ENCODE assay signal across 8 cellular contexts in the genomic region with DNA sequence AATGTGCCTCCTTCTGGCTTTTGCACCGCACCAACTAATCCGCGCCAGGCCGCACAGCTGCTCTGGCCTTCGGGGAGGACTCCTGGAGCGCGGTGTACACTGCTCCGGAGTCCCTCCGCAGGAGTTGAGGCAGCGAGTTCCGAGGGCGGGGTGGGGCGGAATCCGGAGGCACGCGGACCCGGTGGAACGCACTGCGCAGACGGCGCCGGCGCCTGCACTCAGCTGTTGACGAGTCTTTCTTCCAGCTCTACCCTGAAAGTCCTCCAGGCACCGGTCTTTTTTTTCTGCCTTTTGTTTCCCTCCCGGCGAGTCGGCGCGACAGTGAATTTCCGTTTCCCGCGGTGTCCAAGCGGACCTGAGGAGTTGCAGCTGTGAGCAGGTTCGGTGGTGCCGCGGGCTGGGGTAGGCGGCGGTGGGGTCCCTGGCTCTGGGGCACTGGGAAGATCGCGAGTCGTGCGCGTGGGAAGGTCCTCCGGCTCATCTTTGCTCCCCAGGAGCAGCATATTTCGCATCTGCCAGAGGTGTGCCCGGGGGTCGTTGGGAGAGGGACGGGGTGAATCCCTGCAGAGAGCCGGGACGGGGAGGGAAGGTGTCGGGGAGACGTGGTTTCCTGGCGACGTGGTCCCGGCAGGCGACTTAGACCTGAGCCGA. TPM values are rescaled to one million over a fixed set of nuclear protein-coding genes. Genes with fewer than 3 reads are reported as not detected.
DNase-seq lines count a peak whose midpoint lies in the region; ATAC-seq and TF ChIP-seq lines count a peak whose summit lies in the region.

No MANE protein-coding gene starts in this region.

- H3K36me3 ChIP-seq in CD4-positive, alpha-beta memory T cell (ENCODE audit: insufficient read depth, low read length), result no peaks in the 10 kb centered on the region
- no peaks in the 10 kb centered on the region for H3K36me3 ChIP-seq in stomach smooth muscle (ENCODE audit: control insufficient read depth in 2 of 2, insufficient read depth in 2 of 2, low read length in 2 of 2)

- intact Hi-C loops in CD4-positive, alpha-beta memory T cell (cut with micrococcal nuclease), result no loop called here

- peak overlapping the region in 1 of 7 donors; percentile 30 for H3K27ac Mint-ChIP-seq in CD4-positive, alpha-beta memory T cell
- no peak overlapping the region for H3K27ac Mint-ChIP-seq in activated T-helper 17 cell treated with anti-CD3 and anti-CD28 coated beads, Interleukin-2, amount 50 U/mL, for 72 hours
- H3K27ac Mint-ChIP-seq in nephron, result peak overlapping the region; percentile 69 to 94 (median 92)

- CTCF ChIA-PET in CD4-positive, alpha-beta memory T cell (lab: Charles Lee; ENCODE audit: partially characterized antibody), result no interaction called here

- H3K9me3 Mint-ChIP-seq in CD4-positive, alpha-beta memory T cell, result no peaks in the 10 kb centered on the region
- H3K9me3 Mint-ChIP-seq in activated T-helper 17 cell treated with anti-CD3 and anti-CD28 coated beads, Interleukin-2, amount 50 U/mL, for 72 hours, result no peaks in the 10 kb centered on the region
- H3K9me3 Mint-ChIP-seq in nephron, result no peaks in the 10 kb centered on the region

- DNase-seq in CD4-positive, alpha-beta memory T cell, result peak in 4 of 5 donors; percentile 28 to 42 (median 30)
- DNase-seq in HFF-Myc (ENCODE audit: extremely low read depth, low read depth) (peak; percentile 11), NCI-H82 treated with DMSO at 0.1 percent for 48 hours (lab: John Stamatoyannopoulos, UW; ENCODE audit: unreplicated experiment) (peak; percentile 24), fibroblast of the aortic adventitia (ENCODE audit: low read depth) (peak; percentile 63), SHP77 (lab: John Stamatoyannopoulos, UW) (no peak)

- H3K4me1 ChIP-seq in CD4-positive, alpha-beta memory T cell (ENCODE audit: insufficient read depth, low read length), result peaks cover 6% of the 10 kb centered on the region
- no peaks in the 10 kb centered on the region for H3K4me1 ChIP-seq in stomach smooth muscle (ENCODE audit: control insufficient read depth, insufficient read depth, low read length)

- peak overlapping the region; percentile 60 to 69 for H3K4me3 ChIP-seq in CD4-positive, alpha-beta memory T cell (ENCODE audit: low read length in 2 of 2)
- peak overlapping the region; percentile 49 for H3K4me3 ChIP-seq in HFF-Myc (replicated peaks; ENCODE audit: low read depth, low read length)
- peak overlapping the region; percentile 76 for H3K4me3 ChIP-seq in fibroblast of the aortic adventitia (ENCODE audit: low read depth, low read length)
- H3K4me3 ChIP-seq in stomach smooth muscle (ENCODE audit: low read length in 2 of 2), result peak overlapping the region; percentile 65 to 83

- H3K4me3 Mint-ChIP-seq in CD4-positive, alpha-beta memory T cell, result peak overlapping the region; percentile 84 to 95 (median 88)
- H3K4me3 Mint-ChIP-seq in activated T-helper 17 cell treated with anti-CD3 and anti-CD28 coated beads, Interleukin-2, amount 50 U/mL, for 72 hours, result peak overlapping the region; percentile 89
- H3K4me3 Mint-ChIP-seq in nephron, result peak overlapping the region; percentile 92 to 98 (median 97)

- H3K27ac ChIP-seq in CD4-positive, alpha-beta memory T cell (ENCODE audit: low read depth, low read length), result no peak overlapping the region
- H3K27ac ChIP-seq in stomach smooth muscle (ENCODE audit: low read length), result peak overlapping the region; percentile 37

- H3K27me3 ChIP-seq in CD4-positive, alpha-beta memory T cell (ENCODE audit: insufficient read depth, low read length), result peaks cover 12% of the 10 kb centered on the region
- no peaks in the 10 kb centered on the region for H3K27me3 ChIP-seq in stomach smooth muscle (ENCODE audit: control insufficient read depth in 1 of 2, insufficient read depth in 2 of 2, low read length in 2 of 2)

- no peak for TF ChIP-seq CTCF in HFF-Myc (IDR thresholded peaks at IDR 0.05; ENCODE audit: low read depth, low read length, missing control alignments)
- no peak for TF ChIP-seq CTCF in fibroblast of the aortic adventitia (IDR thresholded peaks at IDR 0.05; ENCODE audit: insufficient read depth, low read length)
- TF ChIP-seq CTCF in nephron (IDR thresholded peaks at IDR 0.05; ENCODE audit: unreplicated experiment in 3 of 3), result no peak

- H3K27me3 Mint-ChIP-seq in CD4-positive, alpha-beta memory T cell, result peaks cover 20 to 26% of the 10 kb centered on the region in 2 donors
- H3K27me3 Mint-ChIP-seq in activated T-helper 17 cell treated with anti-CD3 and anti-CD28 coated beads, Interleukin-2, amount 50 U/mL, for 72 hours, result peaks cover 30% of the 10 kb centered on the region
- no peaks in the 10 kb centered on the region for H3K27me3 Mint-ChIP-seq in nephron (ENCODE audit: low read depth)

- no peaks in the 10 kb centered on the region for H3K9me3 ChIP-seq in CD4-positive, alpha-beta memory T cell (ENCODE audit: control insufficient read depth in 1 of 2, low read length in 2 of 2)
- H3K9me3 ChIP-seq in stomach smooth muscle (ENCODE audit: control insufficient read depth in 2 of 2, low read length in 2 of 2), result no peaks in the 10 kb centered on the region

- peaks cover 11 to 21% (median 14%) of the 10 kb centered on the region in 4 donors for H3K4me1 Mint-ChIP-seq in CD4-positive, alpha-beta memory T cell
- peaks cover 8% of the 10 kb centered on the region for H3K4me1 Mint-ChIP-seq in activated T-helper 17 cell treated with anti-CD3 and anti-CD28 coated beads, Interleukin-2, amount 50 U/mL, for 72 hours
- H3K4me1 Mint-ChIP-seq in nephron, result peaks cover 11% of the 10 kb centered on the region

- no peaks in the 10 kb centered on the region for H3K36me3 Mint-ChIP-seq in CD4-positive, alpha-beta memory T cell
- H3K36me3 Mint-ChIP-seq in activated T-helper 17 cell treated with anti-CD3 and anti-CD28 coated beads, Interleukin-2, amount 50 U/mL, for 72 hours (ENCODE audit: low read depth), result no peaks in the 10 kb centered on the region
- peaks cover 27% of the 10 kb centered on the region for H3K36me3 Mint-ChIP-seq in nephron (ENCODE audit: low read depth)

- ATAC-seq in activated T-helper 17 cell treated with anti-CD3 and anti-CD28 coated beads, Interleukin-2, amount 50 U/mL, for 72 hours (replicated peaks), result peak; percentile 87

- POLR2A ChIA-PET in CD4-positive, alpha-beta memory T cell (lab: Charles Lee; ENCODE audit: partially characterized antibody), result no interaction called here

- peak overlapping the region; percentile 63 to 74 for H3K9ac ChIP-seq in stomach smooth muscle (ENCODE audit: low read length in 2 of 2)

RNA-seq across cellular contexts. Expression of gene SFTPD, which starts 44.1 kb away (rescaled TPM):
- total RNA-seq in CD4-positive, alpha-beta memory T cell, result not detected
- polyA plus RNA-seq in CD4-positive, alpha-beta memory T cell, result not detected
- not detected for total RNA-seq in activated T-helper 17 cell treated with anti-CD3 and anti-CD28 coated beads, Interleukin-2, amount 50 U/mL, for 72 hours
- total RNA-seq in fibroblast of the aortic adventitia (ENCODE audit: low replicate concordance), result not detected in 2 replicates

Comparison
In these comparisons a context has a peak if more than half of its experiments do, and no peak if none do; other contexts are left out.
1. DNase-seq: peak in CD4-positive, alpha-beta memory T cell (4 of 5), HFF-Myc (single experiment), NCI-H82 treated with DMSO at 0.1 percent for 48 hours (single experiment) and fibroblast of the aortic adventitia (single experiment); none in SHP77 (0 of 2).
2. Peak in every context shown above with its lines, with median percentiles within 50 percentile points of each other: H3K4me3 ChIP-seq and H3K4me3 Mint-ChIP-seq.